ENCODE assay signal across 22 cellular contexts in genomic region chr6:165206798-165207197, GRCh38.
A peak's percentile ranks its signal among the peaks of the same experiment; 100 is the strongest.
DNase-seq lines count a peak whose midpoint lies in the region; ATAC-seq and TF ChIP-seq lines count a peak whose summit lies in the region.
"Had no signal": no experiment of that assay in that cellular context is flagged by ENCODE, and none has a peak within 500 bp of the region (broad histone marks: within the 10 kb centered on the region; RNA-seq: fewer than 3 reads in every experiment).

No MANE protein-coding gene starts in this region.

- intact Hi-C loops in esophagus muscularis mucosa (cut with DNase I), result no loop called here

- no peak for ATAC-seq in GM21515 (IDR thresholded peaks at IDR 0.05; ENCODE audit: unreplicated experiment)
- no peak for ATAC-seq in GM21381 (IDR thresholded peaks at IDR 0.05; ENCODE audit: unreplicated experiment)
- ATAC-seq: A549; CD8-positive, alpha-beta T cell had no signal

- no peak for TF ChIP-seq EP300 in esophagus muscularis mucosa (IDR thresholded peaks at IDR 0.05)

- no peaks in the 10 kb centered on the region for H3K36me3 ChIP-seq in WERI-Rb-1
- no peaks in the 10 kb centered on the region for H3K36me3 ChIP-seq in esophagus muscularis mucosa
- H3K36me3 ChIP-seq: BLaER1 treated with 17β-estradiol and CSF1 and Interleukin-3, amounts not matched to agents 10 nM and 100 nM had no signal

- 93% methylated on average over 2 of the region's 2 CpGs for WGBS in esophagus muscularis mucosa

- no peak overlapping the region for H3K4me3 ChIP-seq in WERI-Rb-1 (ENCODE audit: low read depth, low read length)
- no peak overlapping the region for H3K4me3 ChIP-seq in esophagus muscularis mucosa
- H3K4me3 ChIP-seq: A549; BLaER1 treated with 17β-estradiol and CSF1 and Interleukin-3, amounts not matched to agents 10 nM and 100 nM had no signal

- no peaks in the 10 kb centered on the region for H3K4me1 ChIP-seq in esophagus muscularis mucosa
- H3K4me1 ChIP-seq: A549; BLaER1 treated with 17β-estradiol and CSF1 and Interleukin-3, amounts not matched to agents 10 nM and 100 nM had no signal

- no peak for TF ChIP-seq POLR2A in esophagus muscularis mucosa (IDR thresholded peaks at IDR 0.05; ENCODE audit: low read depth)

- DNase-seq in WERI-Rb-1 (no peak), cerebellar nuclear complex (lab: John Stamatoyannopoulos, UW) (peak; percentile 72 to 81), esophagus muscularis mucosa (ENCODE audit: extremely low spot score) (peak; percentile 77), COLO829 (ENCODE audit: low spot score) (no peak), T-helper 2 cell (no peak)
- DNase-seq: 8988T; AML-193; CD4-positive, alpha-beta T cell; CD8-positive, alpha-beta T cell; COR-L47; DMS 273 treated with DMSO at 0.1 percent for 48 hours; DMS153; DMS53; DMS79; DND-41; EL; GF-D8 had no signal

- TF ChIP-seq CTCF in WERI-Rb-1 (IDR thresholded peaks at IDR 0.05; ENCODE audit: low read depth, low read length) (no peak), esophagus muscularis mucosa (IDR thresholded peaks at IDR 0.05) (no peak)

- H3K27me3 ChIP-seq in WERI-Rb-1 (ENCODE audit: insufficient read depth, low read depth, severe bottlenecking) (no peaks in the 10 kb centered on the region), esophagus muscularis mucosa (no peaks in the 10 kb centered on the region)
- H3K27me3 ChIP-seq: BLaER1 treated with 17β-estradiol and CSF1 and Interleukin-3, amounts not matched to agents 10 nM and 100 nM had no signal

- H3K27ac ChIP-seq in WERI-Rb-1, result peak overlapping the region; percentile 72
- H3K27ac ChIP-seq in esophagus muscularis mucosa (replicated peaks in 1 of 4), result no peak overlapping the region
- H3K27ac ChIP-seq: A549; BLaER1 treated with 17β-estradiol and CSF1 and Interleukin-3, amounts not matched to agents 10 nM and 100 nM; C4-2B had no signal

- H3K9me3 ChIP-seq in WERI-Rb-1 (ENCODE audit: severe bottlenecking) (no peaks in the 10 kb centered on the region), esophagus muscularis mucosa (no peaks in the 10 kb centered on the region)
- H3K9me3 ChIP-seq: A549; BLaER1 treated with 17β-estradiol and CSF1 and Interleukin-3, amounts not matched to agents 10 nM and 100 nM had no signal

Comparison
In these comparisons a context has a peak if more than half of its experiments do, and no peak if none do; other contexts are left out.
1. DNase-seq: peak in cerebellar nuclear complex (2 of 2) and esophagus muscularis mucosa (single experiment); none in WERI-Rb-1 (single experiment), COLO829 (single experiment) and T-helper 2 cell (0 of 5).